In the genomic region with DNA sequence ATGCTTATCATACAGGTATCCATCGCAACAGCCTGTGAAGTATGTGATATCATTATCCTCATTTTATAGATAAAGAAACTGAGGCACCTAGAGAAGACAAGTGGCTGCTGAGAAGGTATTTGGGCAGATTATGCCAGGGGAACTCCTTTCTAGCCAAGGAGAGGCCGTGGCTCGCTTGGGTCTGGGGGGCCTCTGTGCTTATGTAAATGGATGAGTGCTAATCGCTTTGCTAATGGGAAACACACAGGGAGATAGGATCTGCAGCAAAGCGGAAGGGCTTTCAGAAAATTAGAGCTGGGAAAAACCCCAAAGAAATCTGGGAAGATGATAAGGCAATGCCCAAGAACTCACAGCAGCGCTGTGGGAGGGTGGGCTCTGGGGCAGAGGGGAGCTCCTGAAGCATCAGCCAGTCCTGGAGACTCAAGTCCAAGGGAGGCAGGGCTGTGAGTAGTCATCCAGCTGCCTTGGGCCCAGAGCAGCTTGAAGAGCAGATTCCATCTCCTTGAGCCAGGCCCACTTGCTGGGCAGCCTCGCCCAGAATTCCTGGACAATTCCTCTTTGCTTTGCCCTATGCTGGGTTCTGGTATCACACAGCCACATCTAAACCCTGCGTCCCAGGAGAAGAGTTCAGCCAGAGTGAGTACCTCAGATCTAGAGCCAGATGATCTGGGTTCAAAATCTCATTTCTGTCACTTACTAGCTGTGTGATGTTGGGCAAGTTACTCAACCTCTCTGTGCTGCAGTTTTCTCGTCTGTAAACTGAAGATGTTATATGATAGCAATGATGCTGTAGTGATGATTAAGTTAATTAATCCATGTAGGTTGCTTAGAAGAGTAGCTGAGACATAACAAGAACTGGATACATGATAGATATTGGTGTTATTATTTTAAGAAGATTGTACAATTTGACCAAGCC, we compare ENCODE assay signal across 27 cellular contexts. TPM values are rescaled to one million over a fixed set of nuclear protein-coding genes. Genes with fewer than 3 reads are reported as not detected.
"Had no signal": no experiment of that assay in that cellular context is flagged by ENCODE, and none has a peak within 500 bp of the region (broad histone marks: within the 10 kb centered on the region; RNA-seq: fewer than 3 reads in every experiment).

No MANE protein-coding gene starts in this region.

- H3K4me1 ChIP-seq: left ventricle myocardium inferior, right atrium auricular region, thyroid gland had no signal

- H3K4me3 ChIP-seq: left ventricle myocardium inferior, ovary, prostate gland, right atrium auricular region, thyroid gland had no signal

- H3K9me3 Mint-ChIP-seq: activated CD4-positive, alpha-beta T cell treated with anti-CD3 and anti-CD28 coated beads, Interleukin-2, amount 10 ng/mL, durations not matched to agents 7 days and 5 days; activated CD8-positive, alpha-beta T cell treated with anti-CD3 and anti-CD28 coated beads for 36 hours; activated naive CD4-positive, alpha-beta T cell treated with anti-CD3 and anti-CD28 coated beads, Interleukin-2, amount 10 ng/mL, durations not matched to agents 7 days and 5 days; dendritic cell treated with granulocyte-macrophage colony-stimulating factor and Interleukin-4, amounts not matched to agents 40 ng/mL and 50 ng/mL, for 4 days; natural killer cell; stimulated activated naive CD8-positive, alpha-beta T cell treated with anti-CD3 and anti-CD28 coated beads, Interleukin-15, Interleukin-2, amounts not matched to agents 100 ng/mL and 50 ng/mL, for 24 hours had no signal

- H3K4me3 Mint-ChIP-seq: activated CD4-positive, alpha-beta T cell treated with anti-CD3 and anti-CD28 coated beads, Interleukin-2, amount 10 ng/mL, durations not matched to agents 7 days and 5 days; activated CD8-positive, alpha-beta memory T cell treated with anti-CD3 and anti-CD28 coated beads, Interleukin-2, amount 10 ng/mL, durations not matched to agents 7 days and 5 days; activated CD8-positive, alpha-beta T cell treated with anti-CD3 and anti-CD28 coated beads for 36 hours; activated naive CD4-positive, alpha-beta T cell treated with anti-CD3 and anti-CD28 coated beads, Interleukin-2, amount 10 ng/mL, durations not matched to agents 7 days and 5 days; dendritic cell treated with granulocyte-macrophage colony-stimulating factor and Interleukin-4, amounts not matched to agents 40 ng/mL and 50 ng/mL, for 4 days; mesothelial cell of epicardium; natural killer cell; stimulated activated naive CD8-positive, alpha-beta T cell treated with anti-CD3 and anti-CD28 coated beads, Interleukin-15, Interleukin-2, amounts not matched to agents 100 ng/mL and 50 ng/mL, for 24 hours; T-helper 17 cell had no signal

- H3K9me3 ChIP-seq: neutrophil, ovary, prostate gland, thyroid gland had no signal

- H3K4me1 Mint-ChIP-seq: activated CD4-positive, alpha-beta T cell treated with anti-CD3 and anti-CD28 coated beads, Interleukin-2, amount 10 ng/mL, durations not matched to agents 7 days and 5 days; activated CD8-positive, alpha-beta memory T cell treated with anti-CD3 and anti-CD28 coated beads, Interleukin-2, amount 10 ng/mL, durations not matched to agents 7 days and 5 days; activated naive CD4-positive, alpha-beta T cell treated with anti-CD3 and anti-CD28 coated beads, Interleukin-2, amount 10 ng/mL, durations not matched to agents 7 days and 5 days; natural killer cell; T-helper 17 cell had no signal

- H3K36me3 ChIP-seq: left ventricle myocardium inferior, neutrophil, ovary, prostate gland, right atrium auricular region, thyroid gland had no signal

- DNase-seq: activated CD4-positive, alpha-beta T cell treated with anti-CD3 and anti-CD28 coated beads, Interleukin-2, amount 10 ng/mL, durations not matched to agents 7 days and 5 days; activated CD8-positive, alpha-beta memory T cell treated with anti-CD3 and anti-CD28 coated beads, Interleukin-2, amount 10 ng/mL, durations not matched to agents 7 days and 5 days; activated CD8-positive, alpha-beta T cell treated with anti-CD3 and anti-CD28 coated beads for 36 hours; activated effector memory CD4-positive, alpha-beta T cell treated with anti-CD3 and anti-CD28 coated beads, Interleukin-2, amount 50 U/mL, for 16 hours; activated naive CD4-positive, alpha-beta T cell treated with anti-CD3 and anti-CD28 coated beads, Interleukin-2, amount 10 ng/mL, durations not matched to agents 7 days and 5 days; activated T-cell treated with anti-CD3 and anti-CD28 coated beads for 4 hours; caudate nucleus; effector CD8-positive, alpha-beta T cell; foreskin melanocyte; hippocampal formation; left ventricle myocardium inferior; natural killer cell; ovary; stimulated activated CD4-positive, alpha-beta T cell treated with anti-CD3 and anti-CD28 coated beads, Interleukin-1b, Interleukin-23, amount 100 ng/mL, for 48 hours; substantia nigra; T-helper 17 cell; thyroid gland had no signal

- H3K27ac Mint-ChIP-seq: activated CD4-positive, alpha-beta T cell treated with anti-CD3 and anti-CD28 coated beads, Interleukin-2, amount 10 ng/mL, durations not matched to agents 7 days and 5 days; activated CD8-positive, alpha-beta memory T cell treated with anti-CD3 and anti-CD28 coated beads, Interleukin-2, amount 10 ng/mL, durations not matched to agents 7 days and 5 days; activated CD8-positive, alpha-beta T cell treated with anti-CD3 and anti-CD28 coated beads for 36 hours; activated naive CD4-positive, alpha-beta T cell treated with anti-CD3 and anti-CD28 coated beads, Interleukin-2, amount 10 ng/mL, durations not matched to agents 7 days and 5 days; dendritic cell treated with granulocyte-macrophage colony-stimulating factor and Interleukin-4, amounts not matched to agents 40 ng/mL and 50 ng/mL, for 4 days; mesothelial cell of epicardium; natural killer cell; stimulated activated naive CD8-positive, alpha-beta T cell treated with anti-CD3 and anti-CD28 coated beads, Interleukin-15, Interleukin-2, amounts not matched to agents 100 ng/mL and 50 ng/mL, for 24 hours; T-helper 17 cell had no signal

- H3K27ac ChIP-seq: left ventricle myocardium inferior, neutrophil, ovary, prostate gland, right atrium auricular region, thyroid gland had no signal

- H3K27me3 ChIP-seq: ovary, right atrium auricular region, thyroid gland had no signal

- ATAC-seq: activated CD8-positive, alpha-beta memory T cell treated with anti-CD3 and anti-CD28 coated beads, Interleukin-2, amount 10 ng/mL, durations not matched to agents 7 days and 5 days; activated CD8-positive, alpha-beta T cell treated with anti-CD3 and anti-CD28 coated beads for 36 hours; natural killer cell; T-helper 17 cell had no signal

- H3K36me3 Mint-ChIP-seq: activated CD8-positive, alpha-beta memory T cell treated with anti-CD3 and anti-CD28 coated beads, Interleukin-2, amount 10 ng/mL, durations not matched to agents 7 days and 5 days; activated naive CD4-positive, alpha-beta T cell treated with anti-CD3 and anti-CD28 coated beads, Interleukin-2, amount 10 ng/mL, durations not matched to agents 7 days and 5 days; mesothelial cell of epicardium; natural killer cell had no signal

RNA-seq across cellular contexts. Expression of a gene that starts 36.7 kb away (rescaled TPM):
- total RNA-seq: left ventricle myocardium inferior had no signal

RNA-seq across cellular contexts. Expression of a gene that starts 58.5 kb away (rescaled TPM):
- total RNA-seq: activated CD4-positive, alpha-beta T cell treated with anti-CD3 and anti-CD28 coated beads, Interleukin-2, amount 10 ng/mL, durations not matched to agents 7 days and 5 days; activated CD8-positive, alpha-beta memory T cell treated with anti-CD3 and anti-CD28 coated beads, Interleukin-2, amount 10 ng/mL, durations not matched to agents 7 days and 5 days; activated CD8-positive, alpha-beta T cell treated with anti-CD3 and anti-CD28 coated beads for 36 hours; left ventricle myocardium inferior; lung microvascular endothelial cell; mesothelial cell of epicardium; natural killer cell; ovary; right atrium auricular region; skeletal muscle tissue; T-helper 17 cell; thyroid gland; urinary bladder had no signal
- polyA plus RNA-seq: esophagus, ovary, urinary bladder had no signal
